Comparison of ENCODE assay signal across 13 cellular contexts in genomic region chr10:28564905-28565304, GRCh38. TPM values are rescaled to one million over a fixed set of nuclear protein-coding genes. Genes with fewer than 3 reads are reported as not detected.
DNase-seq lines count a peak whose midpoint lies in the region; ATAC-seq lines count a peak whose summit lies in the region.
"Had no signal": no experiment of that assay in that cellular context is flagged by ENCODE, and none has a peak within 500 bp of the region (broad histone marks: within the 10 kb centered on the region; RNA-seq: fewer than 3 reads in every experiment).

No MANE protein-coding gene starts in this region.

- no peaks in the 10 kb centered on the region for H3K27me3 Mint-ChIP-seq in activated T-cell treated with anti-CD3 and anti-CD28 coated beads, Interleukin-2, amount 50 U/mL, for 4 hours (ENCODE audit: low read depth)
- H3K27me3 Mint-ChIP-seq in activated T-helper 1 cell treated with anti-CD3 and anti-CD28 coated beads, Interleukin-12 subunit alpha, Interleukin-12 subunit beta, Interleukin-2, Interleukin-4 antibody, amounts not matched to agents 30 ng/mL and 10 ng/mL and 1 ng/mL, durations not matched to agents 14 hours and 24 hours and 36 hours (ENCODE audit: insufficient read depth): no peaks in the 10 kb centered on the region
- H3K27me3 Mint-ChIP-seq in natural killer cell treated with Interleukin-12 subunit alpha and Interleukin-12 subunit beta and Interleukin-15 and Interleukin-18, amount 100 ng/mL, for 72 hours: no peaks in the 10 kb centered on the region

- ATAC-seq in activated T-cell treated with anti-CD3 and anti-CD28 coated beads, Interleukin-2, amount 50 U/mL, for 4 hours: peak; percentile 51 to 55
- peak; percentile 37 for ATAC-seq in HG02759 (IDR thresholded peaks at IDR 0.05; ENCODE audit: unreplicated experiment)
- ATAC-seq in natural killer cell treated with Interleukin-12 subunit alpha and Interleukin-12 subunit beta and Interleukin-15 and Interleukin-18, amount 100 ng/mL, for 72 hours: peak in 1 of 2 donors; percentile 59

- peaks cover 38% of the 10 kb centered on the region for H3K36me3 Mint-ChIP-seq in activated T-cell treated with anti-CD3 and anti-CD28 coated beads, Interleukin-2, amount 50 U/mL, for 4 hours (ENCODE audit: insufficient read depth)
- H3K36me3 Mint-ChIP-seq in activated T-helper 1 cell treated with anti-CD3 and anti-CD28 coated beads, Interleukin-12 subunit alpha, Interleukin-12 subunit beta, Interleukin-2, Interleukin-4 antibody, amounts not matched to agents 30 ng/mL and 10 ng/mL and 1 ng/mL, durations not matched to agents 14 hours and 24 hours and 36 hours (ENCODE audit: low read depth): peaks cover 28% of the 10 kb centered on the region
- H3K36me3 Mint-ChIP-seq in natural killer cell treated with Interleukin-12 subunit alpha and Interleukin-12 subunit beta and Interleukin-15 and Interleukin-18, amount 100 ng/mL, for 72 hours: peaks cover 12% of the 10 kb centered on the region

- no peak for DNase-seq in activated T-cell treated with anti-CD3 and anti-CD28 coated beads, Interleukin-2, amount 50 U/mL, for 4 hours
- no peak for DNase-seq in activated T-cell treated with anti-CD3 and anti-CD28 coated beads, Interleukin-2, amount 50 U/mL, for 48 hours
- DNase-seq in activated T-helper 1 cell treated with anti-CD3 and anti-CD28 coated beads, Interleukin-12 subunit alpha, Interleukin-12 subunit beta, Interleukin-2, Interleukin-4 antibody, amounts not matched to agents 30 ng/mL and 10 ng/mL and 1 ng/mL, durations not matched to agents 14 hours and 24 hours and 36 hours (ENCODE audit: low spot score): no peak
- no peak for DNase-seq in natural killer cell treated with Interleukin-12 subunit alpha and Interleukin-12 subunit beta and Interleukin-15 and Interleukin-18, amount 100 ng/mL, for 72 hours (ENCODE audit: low spot score)
- DNase-seq in globus pallidus (ENCODE audit: low spot score) (no peak), RPMI8226 (no peak)
- DNase-seq in stimulated activated CD4-positive, alpha-beta T cell treated with anti-CD3 and anti-CD28 coated beads, Interleukin-15, amount 100 ng/mL, for 24 hours: no peak
- DNase-seq: ACHN; activated CD4-positive, alpha-beta T cell treated with anti-CD3 and anti-CD28 coated beads for 4 hours; activated naive CD4-positive, alpha-beta T cell treated with Interleukin-2 at 50 U/mL for 16 hours; DMS53; NCI-H2029 treated with DMSO at 0.1 percent for 48 hours had no signal

- intact Hi-C loops in activated T-helper 1 cell treated with anti-CD3 and anti-CD28 coated beads, Interleukin-12 subunit alpha, Interleukin-12 subunit beta, Interleukin-2, Interleukin-4 antibody, amounts not matched to agents 30 ng/mL and 10 ng/mL and 1 ng/mL, durations not matched to agents 14 hours and 24 hours and 36 hours (cut with micrococcal nuclease): loop anchor here (2.0 kb wide), 1 partner anchor 14 kb away; no protein-coding TSS in a partner anchor

- no peaks in the 10 kb centered on the region for H3K9me3 Mint-ChIP-seq in activated T-cell treated with anti-CD3 and anti-CD28 coated beads, Interleukin-2, amount 50 U/mL, for 4 hours
- no peaks in the 10 kb centered on the region for H3K9me3 Mint-ChIP-seq in activated T-helper 1 cell treated with anti-CD3 and anti-CD28 coated beads, Interleukin-12 subunit alpha, Interleukin-12 subunit beta, Interleukin-2, Interleukin-4 antibody, amounts not matched to agents 30 ng/mL and 10 ng/mL and 1 ng/mL, durations not matched to agents 14 hours and 24 hours and 36 hours
- H3K9me3 Mint-ChIP-seq in natural killer cell treated with Interleukin-12 subunit alpha and Interleukin-12 subunit beta and Interleukin-15 and Interleukin-18, amount 100 ng/mL, for 72 hours: no peaks in the 10 kb centered on the region

- H3K4me3 Mint-ChIP-seq in activated T-cell treated with anti-CD3 and anti-CD28 coated beads, Interleukin-2, amount 50 U/mL, for 4 hours: no peak overlapping the region
- H3K4me3 Mint-ChIP-seq in activated T-helper 1 cell treated with anti-CD3 and anti-CD28 coated beads, Interleukin-12 subunit alpha, Interleukin-12 subunit beta, Interleukin-2, Interleukin-4 antibody, amounts not matched to agents 30 ng/mL and 10 ng/mL and 1 ng/mL, durations not matched to agents 14 hours and 24 hours and 36 hours: no peak overlapping the region
- peak overlapping the region; percentile 54 for H3K4me3 Mint-ChIP-seq in natural killer cell treated with Interleukin-12 subunit alpha and Interleukin-12 subunit beta and Interleukin-15 and Interleukin-18, amount 100 ng/mL, for 72 hours

- H3K4me1 Mint-ChIP-seq in activated T-cell treated with anti-CD3 and anti-CD28 coated beads, Interleukin-2, amount 50 U/mL, for 4 hours (ENCODE audit: low read depth): peaks cover 86% of the 10 kb centered on the region
- peaks cover 48% of the 10 kb centered on the region for H3K4me1 Mint-ChIP-seq in activated T-helper 1 cell treated with anti-CD3 and anti-CD28 coated beads, Interleukin-12 subunit alpha, Interleukin-12 subunit beta, Interleukin-2, Interleukin-4 antibody, amounts not matched to agents 30 ng/mL and 10 ng/mL and 1 ng/mL, durations not matched to agents 14 hours and 24 hours and 36 hours (ENCODE audit: low read depth)
- H3K4me1 Mint-ChIP-seq in natural killer cell treated with Interleukin-12 subunit alpha and Interleukin-12 subunit beta and Interleukin-15 and Interleukin-18, amount 100 ng/mL, for 72 hours (ENCODE audit: low read depth in 2 of 2): peaks cover 41 to 66% of the 10 kb centered on the region in 2 donors

- peak overlapping the region; percentile 2 for H3K27ac Mint-ChIP-seq in activated T-helper 1 cell treated with anti-CD3 and anti-CD28 coated beads, Interleukin-12 subunit alpha, Interleukin-12 subunit beta, Interleukin-2, Interleukin-4 antibody, amounts not matched to agents 30 ng/mL and 10 ng/mL and 1 ng/mL, durations not matched to agents 14 hours and 24 hours and 36 hours
- no peak overlapping the region for H3K27ac Mint-ChIP-seq in natural killer cell treated with Interleukin-12 subunit alpha and Interleukin-12 subunit beta and Interleukin-15 and Interleukin-18, amount 100 ng/mL, for 72 hours

RNA-seq across cellular contexts. Expression of gene WAC, which starts 32.0 kb away (rescaled TPM):
- 100 to 1,000 TPM; 105 to 122 (median 116) TPM for total RNA-seq in activated T-cell treated with anti-CD3 and anti-CD28 coated beads, Interleukin-2, amount 50 U/mL, for 4 hours
- 130 and 135 TPM in 2 replicates for total RNA-seq in activated T-helper 1 cell treated with anti-CD3 and anti-CD28 coated beads, Interleukin-12 subunit alpha, Interleukin-12 subunit beta, Interleukin-2, Interleukin-4 antibody, amounts not matched to agents 30 ng/mL and 10 ng/mL and 1 ng/mL, durations not matched to agents 14 hours and 24 hours and 36 hours
- 100 to 1,000 TPM; 136 to 146 TPM for total RNA-seq in natural killer cell treated with Interleukin-12 subunit alpha and Interleukin-12 subunit beta and Interleukin-15 and Interleukin-18, amount 100 ng/mL, for 72 hours
